10 cellular contexts compared by ENCODE assay signal in the genomic region with DNA sequence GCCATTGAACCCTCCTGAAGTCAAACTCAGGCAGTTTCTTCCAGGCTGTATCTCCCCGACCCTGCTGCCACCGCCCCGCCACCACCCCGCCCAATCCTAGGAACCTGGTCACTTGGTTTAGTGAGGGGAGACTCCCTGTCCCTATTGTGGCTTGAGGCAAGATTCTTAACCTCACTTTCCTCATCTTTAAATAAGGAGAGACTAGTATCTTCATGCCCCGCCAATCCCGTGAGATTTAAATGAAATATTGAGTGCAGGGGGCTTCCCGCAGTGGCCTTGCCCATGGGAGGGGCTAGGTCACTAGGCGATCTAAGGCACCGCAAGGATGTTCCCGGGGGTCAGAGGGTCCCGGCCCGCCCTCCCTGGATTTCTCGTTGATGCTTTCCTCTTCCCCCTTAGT. TPM values are rescaled to one million over a fixed set of nuclear protein-coding genes. Genes with fewer than 3 reads are reported as not detected.
DNase-seq lines count a peak whose midpoint lies in the region; ATAC-seq and TF ChIP-seq lines count a peak whose summit lies in the region.
"Had no signal": no experiment of that assay in that cellular context is flagged by ENCODE, and none has a peak within 500 bp of the region (broad histone marks: within the 10 kb centered on the region; RNA-seq: fewer than 3 reads in every experiment).

No MANE protein-coding gene starts in this region.

- H3K9me3 ChIP-seq in H9 (ENCODE audit: control insufficient read depth, low read depth, low read length): no peaks in the 10 kb centered on the region
- H3K9me3 ChIP-seq in naive thymus-derived CD4-positive, alpha-beta T cell (ENCODE audit: control insufficient read depth in 2 of 3, low read length in 3 of 3): no peaks in the 10 kb centered on the region

- H3K4me3 ChIP-seq in naive thymus-derived CD4-positive, alpha-beta T cell (ENCODE audit: low read length): peak overlapping the region; percentile 61

- H3K36me3 ChIP-seq in naive thymus-derived CD4-positive, alpha-beta T cell (ENCODE audit: control insufficient read depth in 2 of 3, insufficient read depth in 3 of 3, low read length in 3 of 3): no peaks in the 10 kb centered on the region

- no peak overlapping the region for H3K23ac ChIP-seq in H9 (ENCODE audit: insufficient read length, low read depth, low read length)

- H3K27ac ChIP-seq in H9 (ENCODE audit: insufficient read length, low read depth, low read length): no peak overlapping the region
- H3K27ac ChIP-seq in naive thymus-derived CD4-positive, alpha-beta T cell (ENCODE audit: low read depth, low read length): no peak overlapping the region

- no peak overlapping the region for H4K91ac ChIP-seq in H9 (ENCODE audit: insufficient read length, low read depth, low read length)

- DNase-seq in H9 (no peak), Right ventricle myocardium superior (no peak)
- DNase-seq in naive thymus-derived CD4-positive, alpha-beta T cell: no peak
- no peak for DNase-seq in stimulated activated CD4-positive, alpha-beta T cell treated with anti-CD3 and anti-CD28 coated beads, Interleukin-4, amount 100 ng/mL, for 4 hours
- DNase-seq: EL; foreskin fibroblast; NK-92 treated with Interleukin-12 subunit alpha and Interleukin-12 subunit beta, amount 100 ng/mL, for 24 hours had no signal

- no CpG with 5 or more reads among the region's 13 CpGs for whole genome bisulfite sequencing in H9 (ENCODE audit: extremely low coverage, insufficient read length, low lambda C conversion rate)

- H2AFZ ChIP-seq in H9 (ENCODE audit: low read length): no peak overlapping the region

- H2BK20ac ChIP-seq in H9 (ENCODE audit: low read depth, low read length, poor library complexity, severe bottlenecking): no peak overlapping the region

- H3K4me3 Mint-ChIP-seq in H9 (peak overlapping the region; percentile 80 to 83), brain (peak overlapping the region in 3 of 5 experiments; percentile 22 to 60 (median 48))
- H3K4me3 Mint-ChIP-seq in naive thymus-derived CD4-positive, alpha-beta T cell: peak overlapping the region; percentile 29 to 89 (median 57)

- peaks cover 4 to 5% of the 10 kb centered on the region in 2 experiments; a peak in 2 of 5 replicates for H3K9me3 Mint-ChIP-seq in H9
- peaks cover 3 to 19% (median 12%) of the 10 kb centered on the region in 5 experiments for H3K9me3 Mint-ChIP-seq in brain
- peaks cover 0 to 3% (median 0%) of the 10 kb centered on the region in 11 donors for H3K9me3 Mint-ChIP-seq in naive thymus-derived CD4-positive, alpha-beta T cell

- ATAC-seq in naive thymus-derived CD4-positive, alpha-beta T cell: no peak
- no peak for ATAC-seq in HG02642 (IDR thresholded peaks at IDR 0.05; ENCODE audit: poor library complexity, unreplicated experiment)
- no peak for ATAC-seq in Right ventricle myocardium superior (ENCODE audit: poor library complexity)

- no peak for TF ChIP-seq CTCF in H9 (conservative IDR thresholded peaks at IDR 0.05)
- TF ChIP-seq CTCF in brain (conservative IDR thresholded peaks at IDR 0.05): no peak

- no peak overlapping the region for H2AK5ac ChIP-seq in H9 (ENCODE audit: insufficient read length, low read length)

- H4K20me1 ChIP-seq in H9 (ENCODE audit: control insufficient read depth, insufficient read depth, insufficient read length): no peaks in the 10 kb centered on the region

- H2BK15ac ChIP-seq in H9 (ENCODE audit: low read depth, low read length): no peak overlapping the region

- H4K8ac ChIP-seq in H9 (replicated peaks; ENCODE audit: insufficient read length, low read depth, low read length): no peak overlapping the region

- H3K27me3 Mint-ChIP-seq in H9 (ENCODE audit: low read depth) (no peaks in the 10 kb centered on the region; the same call in none of the 2 replicates), brain (peaks cover 89% of the 10 kb centered on the region)
- H3K27me3 Mint-ChIP-seq in naive thymus-derived CD4-positive, alpha-beta T cell: peaks cover 6 to 69% (median 16%) of the 10 kb centered on the region in 5 donors

- H3K4ac ChIP-seq in H9 (ENCODE audit: low read depth, low read length): no peak overlapping the region

- no peak overlapping the region for H2BK120ac ChIP-seq in H9 (ENCODE audit: low read depth, low read length, poor library complexity, severe bottlenecking)

- no peaks in the 10 kb centered on the region for H3K27me3 ChIP-seq in H9 (ENCODE audit: insufficient read depth, low read length)
- H3K27me3 ChIP-seq in naive thymus-derived CD4-positive, alpha-beta T cell (ENCODE audit: control insufficient read depth in 2 of 2, insufficient read depth in 2 of 2, low read length in 2 of 2): peaks cover 0 to 6% of the 10 kb centered on the region in 2 donors

- H3K36me3 Mint-ChIP-seq in H9 (ENCODE audit: insufficient read depth in 1 of 3, low read depth in 3 of 3) (peaks cover 0 to 11% (median 9%) of the 10 kb centered on the region in 3 experiments; a peak in 2 of 7 replicates), brain (no peaks in the 10 kb centered on the region)
- peaks cover 0 to 15% (median 9%) of the 10 kb centered on the region in 5 donors for H3K36me3 Mint-ChIP-seq in naive thymus-derived CD4-positive, alpha-beta T cell

- no peak overlapping the region for H3T11ph ChIP-seq in H9 (ENCODE audit: low read length)

- H3K56ac ChIP-seq in H9 (ENCODE audit: insufficient read length, low read depth, low read length): no peak overlapping the region

- peaks cover 11 to 16% of the 10 kb centered on the region in 2 experiments for H3K4me1 Mint-ChIP-seq in H9
- peaks cover 5% of the 10 kb centered on the region for H3K4me1 Mint-ChIP-seq in brain
- peaks cover 5 to 11% (median 6%) of the 10 kb centered on the region in 7 donors for H3K4me1 Mint-ChIP-seq in naive thymus-derived CD4-positive, alpha-beta T cell

- H3K23me2 ChIP-seq in H9 (ENCODE audit: insufficient read length, low read depth, low read length, poor library complexity, severe bottlenecking): peaks cover 12% of the 10 kb centered on the region

- H3K79me1 ChIP-seq in H9 (ENCODE audit: insufficient read depth, low read depth, low read length, poor library complexity, severe bottlenecking): peaks cover 6% of the 10 kb centered on the region

- peak overlapping the region; percentile 48 for H3K9ac ChIP-seq in H9 (ENCODE audit: extremely low read depth, insufficient read length, low read length)

- peaks cover 5% of the 10 kb centered on the region; the same call in 1 of the 2 replicates for H3K4me1 ChIP-seq in H9 (ENCODE audit: insufficient read depth, low read length)
- H3K4me1 ChIP-seq in naive thymus-derived CD4-positive, alpha-beta T cell (ENCODE audit: control insufficient read depth in 2 of 2, insufficient read depth in 2 of 2, low read length in 2 of 2): peaks cover 6 to 8% of the 10 kb centered on the region in 2 donors

- H3K27ac Mint-ChIP-seq in H9 (no peak overlapping the region), brain (no peak overlapping the region)
- H3K27ac Mint-ChIP-seq in naive thymus-derived CD4-positive, alpha-beta T cell: no peak overlapping the region

- H3K18ac ChIP-seq in H9 (ENCODE audit: insufficient read length, low read depth, low read length): no peak overlapping the region

- H4K5ac ChIP-seq in H9 (ENCODE audit: insufficient read length, low read depth, low read length): no peak overlapping the region

- H3K14ac ChIP-seq in H9 (ENCODE audit: insufficient read depth, low read length): no peak overlapping the region

- POLR2A ChIA-PET in naive thymus-derived CD4-positive, alpha-beta T cell (lab: Charles Lee): no interaction called here

- peak overlapping the region; percentile 71 for H3K4me2 ChIP-seq in H9 (ENCODE audit: insufficient read depth, insufficient read length, low read length)

- CTCF ChIA-PET in naive thymus-derived CD4-positive, alpha-beta T cell (lab: Charles Lee): no interaction called here

- intact Hi-C loops in naive thymus-derived CD4-positive, alpha-beta T cell (cut with micrococcal nuclease): no loop called here
- intact Hi-C loops in Right ventricle myocardium superior (cut with DNase I): no loop called here

- peaks cover 2% of the 10 kb centered on the region; the same call in 1 of the 2 replicates for H3K79me2 ChIP-seq in H9 (ENCODE audit: insufficient read depth, low read length)

- H2BK5ac ChIP-seq in H9 (ENCODE audit: insufficient read length, low read length): no peak overlapping the region

- H2BK12ac ChIP-seq in H9 (ENCODE audit: insufficient read length, low read depth, low read length): no peak overlapping the region

RNA-seq across cellular contexts. Expression of a gene that starts 1.0 kb away (rescaled TPM):
- total RNA-seq in H9 (2021): 17.6 and 19.5 TPM in 2 replicates
- polyA plus RNA-seq in brain (ENCODE audit: insufficient read depth, low read depth, low replicate concordance): 17.2 TPM
- 1 to 10 TPM in 4 of 5 experiments, not detected in 1; 1.7 to 2.2 (median 2.2) TPM for total RNA-seq in naive thymus-derived CD4-positive, alpha-beta T cell
- 1 to 10 TPM; 6.9 to 9.5 TPM for polyA plus RNA-seq in naive thymus-derived CD4-positive, alpha-beta T cell
- total RNA-seq in Right ventricle myocardium superior: 0.35 TPM
- total RNA-seq: skeletal muscle tissue had no signal

RNA-seq across cellular contexts. Expression of a gene that starts 34.2 kb away (rescaled TPM):
- total RNA-seq in H9 (2021) (38.4 and 39.0 TPM in 2 replicates), Right ventricle myocardium superior (31.7 TPM)
- 43.3 TPM for polyA plus RNA-seq in brain (ENCODE audit: insufficient read depth, low read depth, low replicate concordance)
- total RNA-seq in naive thymus-derived CD4-positive, alpha-beta T cell: 1 to 10 TPM in 1 of 5 experiments, under 1 TPM in 1, not detected in 3; 0.19 to 5.0 TPM
- polyA plus RNA-seq in naive thymus-derived CD4-positive, alpha-beta T cell: not detected

RNA-seq across cellular contexts. Expression of a gene that starts 37.7 kb away (rescaled TPM):
- total RNA-seq in H9 (2021): 118 and 120 TPM in 2 replicates
- 280 TPM for polyA plus RNA-seq in brain (ENCODE audit: insufficient read depth, low read depth, low replicate concordance)
- total RNA-seq in naive thymus-derived CD4-positive, alpha-beta T cell: 10 to 100 TPM; 36.5 to 69.0 (median 40.5) TPM
- 100 to 1,000 TPM in 1 of 2 donors, 10 to 100 TPM in 1; 93.2 to 125 TPM for polyA plus RNA-seq in naive thymus-derived CD4-positive, alpha-beta T cell
- total RNA-seq in Right ventricle myocardium superior: 78.1 TPM

RNA-seq across cellular contexts. Expression of a gene that starts 45.5 kb away (rescaled TPM):
- not detected in 2 replicates for total RNA-seq in H9 (2021)
- polyA plus RNA-seq in brain (ENCODE audit: insufficient read depth, low read depth, low replicate concordance): 28.6 TPM
- total RNA-seq in naive thymus-derived CD4-positive, alpha-beta T cell: not detected
- polyA plus RNA-seq in naive thymus-derived CD4-positive, alpha-beta T cell: not detected
- 5.1 TPM for total RNA-seq in Right ventricle myocardium superior
- total RNA-seq: skeletal muscle tissue had no signal

RNA-seq across cellular contexts. Expression of a gene that starts 53.4 kb away (rescaled TPM):
- total RNA-seq in H9 (2021) (124 and 126 TPM in 2 replicates), Right ventricle myocardium superior (34.6 TPM)
- 4.3 TPM for polyA plus RNA-seq in brain (ENCODE audit: insufficient read depth, low read depth, low replicate concordance)
- under 1 TPM in 1 of 5 experiments, not detected in 4; 0.88 TPM for total RNA-seq in naive thymus-derived CD4-positive, alpha-beta T cell
- not detected for polyA plus RNA-seq in naive thymus-derived CD4-positive, alpha-beta T cell
